In genomic region chr2:170396799-170397459, GRCh38 we compare ENCODE assay signal across 1 cellular context.
TF ChIP-seq lines count a peak whose summit lies in the region.

No MANE protein-coding gene starts in this region.

TF ChIP-seq in H1, 55 proteins besides CTCF, POLR2A, EP300 and RAD21 (continued from another document):
- no peak for TF ChIP-seq CHD7 (IDR thresholded peaks at IDR 0.05; ENCODE audit: insufficient replicate concordance, low read length)
- TF ChIP-seq JUND (IDR thresholded peaks at IDR 0.05; ENCODE audit: low read length), result no peak
- TF ChIP-seq MAX (IDR thresholded peaks at IDR 0.05), result no peak
